ENCODE assay signal across 9 cellular contexts in genomic region chr1:156496211-156496761, GRCh38. TPM values are rescaled to one million over a fixed set of nuclear protein-coding genes. Genes with fewer than 3 reads are reported as not detected.
DNase-seq lines count a peak whose midpoint lies in the region; ATAC-seq and TF ChIP-seq lines count a peak whose summit lies in the region.
"Had no signal": no experiment of that assay in that cellular context is flagged by ENCODE, and none has a peak within 500 bp of the region (broad histone marks: within the 10 kb centered on the region; RNA-seq: fewer than 3 reads in every experiment).

No MANE protein-coding gene starts in this region.

- H3K4me1 ChIP-seq in RWPE2 (ENCODE audit: insufficient read depth, poor library complexity, severe bottlenecking) (peaks cover 22% of the 10 kb centered on the region), hepatocyte (ENCODE audit: insufficient read depth) (peaks cover 40% of the 10 kb centered on the region), subcutaneous abdominal adipose tissue (ENCODE audit: control insufficient read depth in 5 of 5, insufficient read depth in 5 of 5, low read length in 5 of 5) (peaks cover 53 to 88% (median 83%) of the 10 kb centered on the region in 5 donors)

- peak overlapping the region; percentile 35 for H3K27ac Mint-ChIP-seq in T-helper 1 cell treated with Interleukin-12 subunit alpha and Interleukin-12 subunit beta and Interleukin-4 antibody, amounts not matched to agents 30 μg/mL and 1 μg/mL, for 36 hours

- H3K4me3 ChIP-seq in RWPE2 (ENCODE audit: severe bottlenecking) (no peak overlapping the region), hepatocyte (no peak overlapping the region), subcutaneous abdominal adipose tissue (ENCODE audit: low read depth in 1 of 5, low read length in 5 of 5) (peak overlapping the region; percentile 25 to 94 (median 56))

- no peaks in the 10 kb centered on the region for H3K9me2 ChIP-seq in hepatocyte (replicated peaks; ENCODE audit: insufficient read depth)

- DNase-seq in T-helper 1 cell (no peak), RWPE2 (ENCODE audit: low spot score) (no peak), hepatocyte (ENCODE audit: low spot score) (no peak), DMS114 treated with DMSO at 0.1 percent for 48 hours (lab: John Stamatoyannopoulos, UW; ENCODE audit: unreplicated experiment) (no peak)
- DNase-seq: NCI-H146 had no signal

- H3K27ac ChIP-seq in RWPE2 (ENCODE audit: poor library complexity, severe bottlenecking) = peak overlapping the region; percentile 96
- H3K27ac ChIP-seq in hepatocyte = no peak overlapping the region
- H3K27ac ChIP-seq in subcutaneous abdominal adipose tissue (ENCODE audit: low read depth, low read length) = peak overlapping the region; percentile 92

- no peak for ATAC-seq in RWPE2 (ENCODE audit: low read depth)
- ATAC-seq in HG02763 (IDR thresholded peaks at IDR 0.05; ENCODE audit: unreplicated experiment) = no peak
- no peak for ATAC-seq in HG02973 (IDR thresholded peaks at IDR 0.05; ENCODE audit: unreplicated experiment)

- no peak overlapping the region for H2AFZ ChIP-seq in hepatocyte

- peak overlapping the region; percentile 95 for H3K4me2 ChIP-seq in hepatocyte

- peaks cover 27% of the 10 kb centered on the region for H3K36me3 Mint-ChIP-seq in T-helper 1 cell treated with Interleukin-12 subunit alpha and Interleukin-12 subunit beta and Interleukin-4 antibody, amounts not matched to agents 30 μg/mL and 1 μg/mL, for 36 hours (ENCODE audit: low read depth)

- H3K4me1 Mint-ChIP-seq in T-helper 1 cell treated with Interleukin-12 subunit alpha and Interleukin-12 subunit beta and Interleukin-4 antibody, amounts not matched to agents 30 μg/mL and 1 μg/mL, for 36 hours (ENCODE audit: low read depth) = peaks cover 60% of the 10 kb centered on the region

- no peaks in the 10 kb centered on the region for H3K9me3 Mint-ChIP-seq in T-helper 1 cell treated with Interleukin-12 subunit alpha and Interleukin-12 subunit beta and Interleukin-4 antibody, amounts not matched to agents 30 μg/mL and 1 μg/mL, for 36 hours

- H3K36me3 ChIP-seq in RWPE2 (ENCODE audit: low read depth) = peaks cover 7% of the 10 kb centered on the region; the same call in 1 of the 2 replicates
- H3K36me3 ChIP-seq in hepatocyte (replicated peaks; ENCODE audit: insufficient read depth, low read depth) = no peaks in the 10 kb centered on the region
- H3K36me3 ChIP-seq in subcutaneous abdominal adipose tissue (ENCODE audit: control insufficient read depth in 5 of 5, insufficient read depth in 5 of 5, low read length in 5 of 5) = peaks cover 0 to 5% (median 0%) of the 10 kb centered on the region in 5 donors

- no peaks in the 10 kb centered on the region for H3K27me3 Mint-ChIP-seq in T-helper 1 cell treated with Interleukin-12 subunit alpha and Interleukin-12 subunit beta and Interleukin-4 antibody, amounts not matched to agents 30 μg/mL and 1 μg/mL, for 36 hours (ENCODE audit: low read depth)

- no peaks in the 10 kb centered on the region for H3K9me3 ChIP-seq in RWPE2 (ENCODE audit: severe bottlenecking)
- no peaks in the 10 kb centered on the region for H3K9me3 ChIP-seq in hepatocyte (ENCODE audit: low read depth)
- no peaks in the 10 kb centered on the region for H3K9me3 ChIP-seq in subcutaneous abdominal adipose tissue (ENCODE audit: control insufficient read depth in 5 of 5, low read length in 5 of 5)

- WGBS in hepatocyte (ENCODE audit: low lambda C conversion rate, missing lambda C conversion rate) = 81% methylated on average over 10 of the region's 10 CpGs

- H3K4me3 Mint-ChIP-seq in T-helper 1 cell treated with Interleukin-12 subunit alpha and Interleukin-12 subunit beta and Interleukin-4 antibody, amounts not matched to agents 30 μg/mL and 1 μg/mL, for 36 hours = peak overlapping the region; percentile 1

- TF ChIP-seq CTCF in RWPE2 (IDR thresholded peaks at IDR 0.05; ENCODE audit: poor library complexity, severe bottlenecking) = no peak
- no peak for TF ChIP-seq CTCF in hepatocyte (IDR thresholded peaks at IDR 0.05; ENCODE audit: poor library complexity)

- H3K79me2 ChIP-seq in hepatocyte = peaks cover 92% of the 10 kb centered on the region

- H4K20me1 ChIP-seq in hepatocyte (ENCODE audit: insufficient read depth, poor library complexity, severe bottlenecking) = peaks cover 88% of the 10 kb centered on the region

- H3K9ac ChIP-seq in subcutaneous abdominal adipose tissue (ENCODE audit: low read length in 5 of 5) = peak overlapping the region in 4 of 5 donors; percentile 0 to 66 (median 58)

- H3K27me3 ChIP-seq in RWPE2 (ENCODE audit: insufficient read depth, poor library complexity, severe bottlenecking) (no peaks in the 10 kb centered on the region), hepatocyte (no peaks in the 10 kb centered on the region), subcutaneous abdominal adipose tissue (ENCODE audit: control insufficient read depth in 5 of 5, insufficient read depth in 4 of 5, low read length in 5 of 5) (no peaks in the 10 kb centered on the region)

RNA-seq across cellular contexts. Expression of gene MEF2D, which starts 4.3 kb away (rescaled TPM):
- 9.6 and 20.1 TPM in 2 replicates for total RNA-seq in hepatocyte
- polyA plus RNA-seq in hepatocyte = 25.1 and 30.8 TPM in 2 replicates

Comparison
In these comparisons a context has a peak if more than half of its experiments do, and no peak if none do; other contexts are left out.
1. H3K4me3 ChIP-seq: peak in subcutaneous abdominal adipose tissue (5 of 5); none in RWPE2 (single experiment) and hepatocyte (single experiment).